In genomic region chr1:108897865-108898720, GRCh38 we compare ENCODE assay signal across 9 cellular contexts. TPM values are rescaled to one million over a fixed set of nuclear protein-coding genes. Genes with fewer than 3 reads are reported as not detected.
DNase-seq lines count a peak whose midpoint lies in the region; ATAC-seq and TF ChIP-seq lines count a peak whose summit lies in the region.
"Had no signal": no experiment of that assay in that cellular context is flagged by ENCODE, and none has a peak within 500 bp of the region (broad histone marks: within the 10 kb centered on the region; RNA-seq: fewer than 3 reads in every experiment).

No MANE protein-coding gene starts in this region.

- H3K27ac Mint-ChIP-seq in CD14-positive monocyte: peak overlapping the region in 2 of 7 donors; percentile 31 to 55
- H3K27ac Mint-ChIP-seq: T-helper 1 cell treated with Interleukin-12 subunit alpha and Interleukin-12 subunit beta and Interleukin-4 antibody, amounts not matched to agents 30 μg/mL and 1 μg/mL, for 36 hours had no signal

- peak; percentile 81 for TF ChIP-seq CTCF in CD14-positive monocyte (IDR thresholded peaks at IDR 0.05)
- peak; percentile 88 for TF ChIP-seq CTCF in RWPE2 (IDR thresholded peaks at IDR 0.05; ENCODE audit: poor library complexity, severe bottlenecking)
- peak; percentile 43 to 74 (median 58) for TF ChIP-seq CTCF in vagina (IDR thresholded peaks at IDR 0.05)

- intact Hi-C loops in CD14-positive monocyte (cut with micrococcal nuclease) (loop anchor here (2.0 kb wide), 1 partner anchor 69 kb away; no protein-coding TSS in a partner anchor), vagina (cut with DNase I) (loop anchor here (5.0 kb wide), 1 partner anchor 71 kb away; no protein-coding TSS in a partner anchor)

- H3K27me3 Mint-ChIP-seq in CD14-positive monocyte (ENCODE audit: low read depth in 3 of 3): no peaks in the 10 kb centered on the region

- no peaks in the 10 kb centered on the region for H3K9me3 ChIP-seq in RWPE2 (ENCODE audit: severe bottlenecking)
- no peaks in the 10 kb centered on the region for H3K9me3 ChIP-seq in vagina

- ATAC-seq in GM18502 (IDR thresholded peaks at IDR 0.05; ENCODE audit: poor library complexity, unreplicated experiment): peak; percentile 72
- peak; percentile 60 for ATAC-seq in RWPE2 (ENCODE audit: low read depth)
- ATAC-seq in HG03460 (IDR thresholded peaks at IDR 0.05; ENCODE audit: unreplicated experiment): no peak

- H3K4me3 Mint-ChIP-seq in CD14-positive monocyte: no peak overlapping the region
- H3K4me3 Mint-ChIP-seq: T-helper 1 cell treated with Interleukin-12 subunit alpha and Interleukin-12 subunit beta and Interleukin-4 antibody, amounts not matched to agents 30 μg/mL and 1 μg/mL, for 36 hours had no signal

- peaks cover 7% of the 10 kb centered on the region for H3K4me1 Mint-ChIP-seq in CD14-positive monocyte

- no peak for TF ChIP-seq POLR2A in vagina (IDR thresholded peaks at IDR 0.05)

- peak overlapping the region; percentile 18 for H3K27ac ChIP-seq in RWPE2 (ENCODE audit: poor library complexity, severe bottlenecking)
- no peak overlapping the region for H3K27ac ChIP-seq in vagina

- H3K9me3 Mint-ChIP-seq in CD14-positive monocyte: peaks cover 0 to 2% (median 0%) of the 10 kb centered on the region in 7 donors
- H3K9me3 Mint-ChIP-seq: T-helper 1 cell treated with Interleukin-12 subunit alpha and Interleukin-12 subunit beta and Interleukin-4 antibody, amounts not matched to agents 30 μg/mL and 1 μg/mL, for 36 hours had no signal

- DNase-seq in CD14-positive monocyte (ENCODE audit: low spot score) (no peak), LoVo (ENCODE audit: low spot score) (peak; percentile 67), RWPE2 (ENCODE audit: low spot score) (no peak), dedifferentiated amniotic fluid mesenchymal stem cell (ENCODE audit: extremely low spot score) (peak; percentile 81), lung microvascular endothelial cell (ENCODE audit: low read depth in 2 of 2) (peak; percentile 76 to 82), vagina (ENCODE audit: extremely low spot score in 2 of 2) (no peak)

- peaks cover 18 to 42% of the 10 kb centered on the region in 2 donors for H3K36me3 Mint-ChIP-seq in CD14-positive monocyte

- H3K27me3 ChIP-seq in RWPE2 (ENCODE audit: insufficient read depth, poor library complexity, severe bottlenecking): no peaks in the 10 kb centered on the region
- H3K27me3 ChIP-seq in vagina: no peaks in the 10 kb centered on the region

- H3K4me3 ChIP-seq in RWPE2 (ENCODE audit: severe bottlenecking): no peak overlapping the region
- no peak overlapping the region for H3K4me3 ChIP-seq in vagina

- H3K4me1 ChIP-seq in RWPE2 (ENCODE audit: insufficient read depth, poor library complexity, severe bottlenecking) (peaks cover 10% of the 10 kb centered on the region), vagina (peaks cover 27% of the 10 kb centered on the region)

- peaks cover 76% of the 10 kb centered on the region for H3K36me3 ChIP-seq in RWPE2 (ENCODE audit: low read depth)
- peaks cover 0 to 6% of the 10 kb centered on the region in 2 donors for H3K36me3 ChIP-seq in vagina

RNA-seq across cellular contexts. Expression of gene GPSM2, which starts 21.3 kb away (rescaled TPM):
- polyA plus RNA-seq in CD14-positive monocyte: 1 to 10 TPM; 2.4 to 4.7 TPM
- total RNA-seq in lung microvascular endothelial cell: 7.9 and 9.2 TPM in 2 replicates
- total RNA-seq in vagina: 45.4 TPM

RNA-seq across cellular contexts. Expression of gene AKNAD1, which starts 41.2 kb away (rescaled TPM):
- polyA plus RNA-seq in CD14-positive monocyte: not detected
- total RNA-seq in lung microvascular endothelial cell: 0.20 and 0.22 TPM in 2 replicates
- 3.9 TPM for total RNA-seq in vagina

Comparison
In these comparisons a context has a peak if more than half of its experiments do, and no peak if none do; other contexts are left out.
1. DNase-seq: peak in LoVo (single experiment), dedifferentiated amniotic fluid mesenchymal stem cell (single experiment) and lung microvascular endothelial cell (2 of 2); none in CD14-positive monocyte (single experiment), RWPE2 (single experiment) and vagina (0 of 2).
2. Peak in every context shown above with its lines, with median percentiles within 50 percentile points of each other: CTCF ChIP-seq.